In genomic region chr1:17665950-17666720, GRCh38 we compare ENCODE assay signal across 25 cellular contexts.
DNase-seq lines count a peak whose midpoint lies in the region; ATAC-seq, FAIRE-seq and TF ChIP-seq lines count a peak whose summit lies in the region.
"Had no signal": no experiment of that assay in that cellular context is flagged by ENCODE, and none has a peak within 500 bp of the region (broad histone marks: within the 10 kb centered on the region; RNA-seq: fewer than 3 reads in every experiment).

No MANE protein-coding gene starts in this region.

- H2AFZ ChIP-seq in SK-N-SH (ENCODE audit: low read depth) = no peak overlapping the region
- H2AFZ ChIP-seq in K562 (ENCODE audit: low read depth, low read length) = no peak overlapping the region

- H3K9me2 ChIP-seq in SK-N-SH = no peaks in the 10 kb centered on the region

- in situ Hi-C loops in K562 (cut with MboI) = loop anchor here (10.0 kb wide), 2 partner anchors 159 to 909 kb away; no protein-coding TSS in a partner anchor

- H3K9me3 ChIP-seq in SK-N-SH (no peaks in the 10 kb centered on the region), K562 (replicated peaks; ENCODE audit: control insufficient read depth, insufficient read depth, low read depth, low read length) (no peaks in the 10 kb centered on the region), small intestine (ENCODE audit: control insufficient read depth, low read depth) (no peaks in the 10 kb centered on the region), sigmoid colon (no peaks in the 10 kb centered on the region)
- H3K9me3 ChIP-seq: gastroesophageal sphincter, left ventricle myocardium inferior, stomach had no signal

- 0 out of 2 replicates have a peak, but pooled peaks cover 4% of the 10 kb centered on the region for H4K20me1 ChIP-seq in SK-N-SH (ENCODE audit: insufficient read depth)
- peaks cover 25% of the 10 kb centered on the region for H4K20me1 ChIP-seq in K562 (replicated peaks; ENCODE audit: control insufficient read depth, insufficient read depth, low read length)

- peaks cover 3% of the 10 kb centered on the region for H3K9me1 ChIP-seq in K562 (ENCODE audit: control insufficient read depth, insufficient read depth, low read length)

- ATAC-seq in SK-N-SH treated with all-trans-retinoic acid at 6 μM for 48 hours (no peak), K562 (no peak)
- ATAC-seq: activated CD4-positive, CD25-positive, alpha-beta regulatory T cell treated with anti-CD3 and anti-CD28 coated beads, Interleukin-2, amount 50 U/mL, for 24 hours; activated T-helper 17 cell treated with anti-CD3 and anti-CD28 coated beads, Interleukin-2, amount 50 U/mL, for 72 hours; CD8-positive, alpha-beta T cell; gastroesophageal sphincter; sciatic nerve; T-helper 17 cell had no signal

- H3K4me3 ChIP-seq in SK-N-SH (ENCODE audit: low read depth in 2 of 2, low read length in 1 of 2) = no peak overlapping the region
- H3K4me3 ChIP-seq in K562 = no peak overlapping the region
- no peak overlapping the region for H3K4me3 ChIP-seq in small intestine (ENCODE audit: low read depth in 1 of 2, low read length in 2 of 2)
- H3K4me3 ChIP-seq in sigmoid colon = no peak overlapping the region
- H3K4me3 ChIP-seq: gastroesophageal sphincter, left ventricle myocardium inferior, stomach had no signal

- no peak for FAIRE-seq in K562 (lab: Jason Lieb, UNC)
- no peak for FAIRE-seq in small intestine (lab: Jason Lieb, UNC)

- TF ChIP-seq RAD21 in SK-N-SH (IDR thresholded peaks at IDR 0.05; ENCODE audit: low read length) (no peak), K562 (CRISPR knock-in tag; conservative IDR thresholded peaks at IDR 0.05 in 1 of 2, IDR thresholded peaks at IDR 0.05 in 1 of 2) (no peak)

- H3K27me3 ChIP-seq in SK-N-SH (ENCODE audit: insufficient read depth) (no peaks in the 10 kb centered on the region), K562 (ENCODE audit: control insufficient read depth in 2 of 2, insufficient read depth in 2 of 2, low read length in 2 of 2) (peaks cover 13 to 37% of the 10 kb centered on the region in 2 experiments), small intestine (ENCODE audit: control insufficient read depth in 2 of 2, insufficient read depth in 2 of 2, low read length in 2 of 2) (no peaks in the 10 kb centered on the region), sigmoid colon (no peaks in the 10 kb centered on the region)
- H3K27me3 ChIP-seq: gastroesophageal sphincter, stomach had no signal

- H3K4me1 ChIP-seq in SK-N-SH (ENCODE audit: control insufficient read depth in 1 of 2, insufficient read depth in 2 of 2, low read depth in 1 of 2, low read length in 1 of 2) (peaks cover 0 to 29% of the 10 kb centered on the region in 2 experiments; a peak in 2 of 4 replicates), K562 (replicated peaks in 1 of 2; ENCODE audit: control insufficient read depth in 2 of 2, insufficient read depth in 2 of 2, low read length in 2 of 2) (peaks cover 0 to 4% of the 10 kb centered on the region in 2 experiments; a peak in 1 of 5 replicates), small intestine (ENCODE audit: control insufficient read depth in 2 of 2, insufficient read depth in 1 of 2, low read depth in 1 of 2, low read length in 1 of 2) (no peaks in the 10 kb centered on the region), sigmoid colon (peaks cover 0 to 9% (median 5%) of the 10 kb centered on the region in 4 donors)

- intact Hi-C loops in K562 (cut with micrococcal nuclease) = loop anchor here (10.0 kb wide), 1 partner anchor 439 kb away; the partner anchor contains the start of gene IGSF21
- intact Hi-C loops in sigmoid colon (cut with DNase I) = loop anchor here (10.0 kb wide), 2 partner anchors 159 to 429 kb away; no protein-coding TSS in a partner anchor

- H3K9ac ChIP-seq in SK-N-SH (no peak overlapping the region), K562 (ENCODE audit: insufficient read depth in 1 of 2, low read depth in 2 of 2, low read length in 2 of 2) (no peak overlapping the region)
- H3K9ac ChIP-seq: KMS-11 had no signal

- H3K36me3 ChIP-seq in SK-N-SH (replicated peaks in 1 of 2; ENCODE audit: control insufficient read depth in 1 of 2, insufficient read depth in 2 of 2, low read length in 1 of 2) (peaks cover 14 to 17% of the 10 kb centered on the region in 2 experiments), K562 (ENCODE audit: control insufficient read depth, insufficient read depth, low read length) (no peaks in the 10 kb centered on the region), small intestine (ENCODE audit: control insufficient read depth in 2 of 2, insufficient read depth in 2 of 2, low read length in 2 of 2) (no peaks in the 10 kb centered on the region), sigmoid colon (peaks cover 0 to 71% (median 45%) of the 10 kb centered on the region in 4 donors)

- TF ChIP-seq EP300 in SK-N-SH (IDR thresholded peaks at IDR 0.05; ENCODE audit: borderline replicate concordance in 1 of 2, low read depth in 1 of 2, low read length in 1 of 2) = no peak
- no peak for TF ChIP-seq EP300 in K562 (IDR thresholded peaks at IDR 0.05; ENCODE audit: low read length)
- TF ChIP-seq EP300 in sigmoid colon (IDR thresholded peaks at IDR 0.05) = no peak

- no peak overlapping the region for H3K27ac ChIP-seq in SK-N-SH (ENCODE audit: low read depth in 2 of 2, low read length in 1 of 2)
- H3K27ac ChIP-seq in K562 (ENCODE audit: extremely low read depth, low read depth, low read length) = no peak overlapping the region
- H3K27ac ChIP-seq in small intestine (ENCODE audit: low read depth in 1 of 2, low read length in 1 of 2) = no peak overlapping the region
- no peak overlapping the region for H3K27ac ChIP-seq in sigmoid colon
- H3K27ac ChIP-seq: epithelial cell of prostate, gastroesophageal sphincter, KMS-11, left ventricle myocardium inferior, stomach had no signal

- no TSS peak for BruUV-seq in K562 (replicated peaks; lab: Mats Ljungman, UMichigan)

- CTCF ChIA-PET in SK-N-SH (lab: Yijun Ruan, JAX) = interaction anchor here (0.9 to 3.7 kb wide), 9 partner anchors 10 to 915 kb away, joined by 3 to 17 read pairs (median 5); no protein-coding TSS in a partner anchor
- CTCF ChIA-PET in K562 (lab: Yijun Ruan, JAX; ENCODE audit: low intra/inter-chr PET ratio) = interaction anchor here (0.6 kb wide), 1 partner anchor 74 kb away, joined by 3 read pairs; no protein-coding TSS in a partner anchor

- no peaks in the 10 kb centered on the region for H3F3A ChIP-seq in SK-N-SH (replicated peaks; ENCODE audit: insufficient read depth)

- 83% methylated on average over 4 of the region's 5 CpGs for WGBS in SK-N-SH (ENCODE audit: low lambda C conversion rate)
- 0% methylated on average over 4 of the region's 5 CpGs for WGBS in K562 (ENCODE audit: insufficient coverage, low coverage, missing lambda C conversion rate)
- WGBS in small intestine, 3 donors = 54 to 70% (median 60%) methylated on average over 5 of the region's 5 CpGs
- WGBS in sigmoid colon, 2 donors = 58 to 77% methylated on average over 5 of the region's 5 CpGs

- POLR2A ChIA-PET in SK-N-SH (lab: Yijun Ruan, JAX) (no interaction called here), K562 (lab: Yijun Ruan, JAX) (interaction anchor here (0.7 to 1.4 kb wide), 2 partner anchors 14 to 193 kb away, joined by 4 read pairs; no protein-coding TSS in a partner anchor)

- no peak for TF ChIP-seq POLR2A in K562 (conservative IDR thresholded peaks at IDR 0.05)
- no peak for TF ChIP-seq POLR2A in sigmoid colon (IDR thresholded peaks at IDR 0.05)

- no peaks in the 10 kb centered on the region for H3K79me2 ChIP-seq in SK-N-SH (ENCODE audit: insufficient read depth)
- H3K79me2 ChIP-seq in K562 (ENCODE audit: control insufficient read depth, insufficient read depth, low read length) = no peaks in the 10 kb centered on the region

- H3K4me2 ChIP-seq in SK-N-SH = no peak overlapping the region
- no peak overlapping the region for H3K4me2 ChIP-seq in K562 (ENCODE audit: insufficient read depth, low read length)
- H3K4me2 ChIP-seq: KMS-11 had no signal

- DNase-seq in SK-N-SH (no peak), NCI-H1105 treated with DMSO at 0.1 percent for 48 hours (lab: John Stamatoyannopoulos, UW) (peak; percentile 7), K562 (ENCODE audit: extremely low read depth in 1 of 4, low spot score in 3 of 4) (no peak), small intestine (peak; percentile 18), NCI-H748 treated with DMSO at 0.1 percent for 48 hours (lab: John Stamatoyannopoulos, UW) (no peak), sigmoid colon (no peak), T-helper 9 cell (no peak)
- DNase-seq: activated naive CD8-positive, alpha-beta T cell treated with anti-CD3 and anti-CD28 coated beads, Interleukin-2, amount 10 ng/mL, durations not matched to agents 7 days and 5 days; CD8-positive, alpha-beta T cell; HCEC 1CT; left ventricle myocardium inferior; NCI-H1417 treated with DMSO at 0.1 percent for 48 hours; NCI-H446 treated with DMSO at 0.1 percent for 48 hours; occipital lobe; SIG-M5; stimulated activated CD4-positive, alpha-beta T cell treated with anti-CD3 and anti-CD28 coated beads, Interleukin-1b, Interleukin-23, amount 100 ng/mL, for 48 hours; stomach; T-helper 17 cell had no signal

- no peak for TF ChIP-seq CTCF in SK-N-SH (IDR thresholded peaks at IDR 0.05)
- TF ChIP-seq CTCF in K562 (IDR thresholded peaks at IDR 0.05 in 2 of 3, conservative IDR thresholded peaks at IDR 0.05 in 1 of 3; ENCODE audit: insufficient read depth in 2 of 3, low read depth in 1 of 3, low read length in 3 of 3) = no peak
- no peak for TF ChIP-seq CTCF in sigmoid colon (IDR thresholded peaks at IDR 0.05)

TF ChIP-seq in SK-N-SH, 30 proteins besides CTCF, POLR2A, EP300 and RAD21:
- TF ChIP-seq JUND (IDR thresholded peaks at IDR 0.05) (no peak), RFX5 (IDR thresholded peaks at IDR 0.05; ENCODE audit: low read length) (no peak), NFIC (IDR thresholded peaks at IDR 0.05; ENCODE audit: borderline replicate concordance) (peak; percentile 18; the same call in 1 of the 2 replicates)

TF ChIP-seq in SK-N-SH treated with all-trans-retinoic acid at 6 μM for 48 hours, 23 proteins besides CTCF, POLR2A, EP300 and RAD21 (continues in another document):
- TF ChIP-seq ZFP30 (CRISPR knock-in tag; IDR thresholded peaks at IDR 0.05) (no peak), TCF4 (CRISPR knock-in tag; IDR thresholded peaks at IDR 0.05; ENCODE audit: borderline replicate concordance) (no peak), ZFP3 (CRISPR knock-in tag; IDR thresholded peaks at IDR 0.05) (no peak), TOX (CRISPR knock-in tag; IDR thresholded peaks at IDR 0.05; ENCODE audit: borderline replicate concordance) (no peak), ESRRG (CRISPR knock-in tag; IDR thresholded peaks at IDR 0.05) (no peak)

Comparison
In these comparisons a context has a peak if more than half of its experiments do, and no peak if none do; other contexts are left out.
1. DNase-seq: peak in NCI-H1105 treated with DMSO at 0.1 percent for 48 hours (single experiment) and small intestine (single experiment); none in SK-N-SH (single experiment), K562 (0 of 4), NCI-H748 treated with DMSO at 0.1 percent for 48 hours (single experiment), sigmoid colon (single experiment) and T-helper 9 cell (single experiment).
2. Of the 27 proteins assayed by ChIP-seq in both K562 and SK-N-SH: peak only in K562: none; only in SK-N-SH: none; in both: NFIC; in neither: 26.